ENCODE assay signal across 3 cellular contexts in the genomic region with DNA sequence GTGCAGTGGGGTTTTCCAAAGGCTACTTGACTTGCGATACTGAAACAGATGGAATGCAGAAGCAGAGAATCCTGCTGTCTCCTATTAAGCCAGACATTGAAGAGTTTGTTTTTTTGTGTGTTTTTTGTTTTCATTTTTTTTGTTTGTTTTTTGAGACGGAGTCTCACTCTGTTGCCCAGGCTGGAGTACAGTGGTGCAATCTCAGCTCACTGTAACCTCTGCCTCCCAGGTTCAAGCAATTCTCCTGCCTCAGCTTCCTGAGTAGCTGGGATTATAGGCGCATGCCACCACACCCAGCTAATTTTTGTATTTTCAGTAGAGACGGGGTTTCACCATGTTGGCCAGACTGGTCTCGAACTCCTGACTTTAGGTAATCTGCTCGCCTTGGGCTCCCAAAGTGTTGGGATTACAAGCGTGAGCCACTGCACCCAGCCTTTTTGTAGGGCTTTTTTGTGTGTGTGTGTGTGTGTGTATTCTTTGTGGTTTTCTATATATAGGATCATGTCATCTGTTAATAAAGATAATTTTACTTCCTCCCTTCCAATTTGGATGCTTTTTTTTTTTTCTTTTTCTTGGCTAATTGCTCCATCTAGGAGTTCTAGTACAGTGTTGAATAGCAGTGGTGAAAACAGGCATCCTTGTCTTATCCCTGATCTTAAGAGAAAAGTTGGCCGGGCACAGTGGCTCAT. TPM values are rescaled to one million over a fixed set of nuclear protein-coding genes. Genes with fewer than 3 reads are reported as not detected.
"Had no signal": no experiment of that assay in that cellular context is flagged by ENCODE, and none has a peak within 500 bp of the region (broad histone marks: within the 10 kb centered on the region; RNA-seq: fewer than 3 reads in every experiment).

No MANE protein-coding gene starts in this region.

RNA-seq across cellular contexts. Expression of a gene that starts 21.4 kb away (rescaled TPM):
- total RNA-seq: GM23248, HepG2, HT1080 had no signal
- polyA plus RNA-seq: HepG2 had no signal
